Comparison of ENCODE assay signal across 17 cellular contexts in the genomic region with DNA sequence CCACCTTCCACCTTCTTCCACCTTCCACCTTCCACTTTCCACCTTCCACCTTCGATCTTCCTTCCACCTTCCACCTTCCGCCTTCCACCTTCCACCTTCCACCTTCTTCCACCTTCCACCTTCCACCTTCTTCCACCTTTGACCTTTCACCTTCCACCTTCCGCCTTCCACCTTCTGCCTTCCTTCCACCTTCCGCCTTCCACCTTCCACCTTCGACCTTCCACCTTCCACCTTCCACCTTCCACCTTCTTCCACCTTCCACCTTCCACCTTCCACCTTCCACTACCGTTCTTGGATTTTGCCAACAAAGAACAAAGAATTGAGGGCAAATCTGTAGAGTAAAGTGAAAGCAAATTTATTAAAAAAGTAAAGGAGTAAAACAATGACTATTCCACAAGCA. TPM values are rescaled to one million over a fixed set of nuclear protein-coding genes. Genes with fewer than 3 reads are reported as not detected.
DNase-seq lines count a peak whose midpoint lies in the region; ATAC-seq and TF ChIP-seq lines count a peak whose summit lies in the region.
"Had no signal": no experiment of that assay in that cellular context is flagged by ENCODE, and none has a peak within 500 bp of the region (broad histone marks: within the 10 kb centered on the region; RNA-seq: fewer than 3 reads in every experiment).

No MANE protein-coding gene starts in this region.

- H3K4me3 Mint-ChIP-seq in neural crest cell: no peak overlapping the region
- H3K4me3 Mint-ChIP-seq: CD4-positive, alpha-beta T cell had no signal

- intact Hi-C loops in cardiac septum (cut with DNase I): no loop called here
- intact Hi-C loops in left cardiac atrium (cut with DNase I): no loop called here

- DNase-seq in cardiac septum (ENCODE audit: low spot score) (peak; percentile 4), left cardiac atrium (no peak), epithelial cell of prostate (ENCODE audit: low read depth, low spot score) (no peak), neural crest cell (ENCODE audit: low read depth, low spot score) (no peak), NCI-H1105 treated with DMSO at 0.1 percent for 48 hours (lab: John Stamatoyannopoulos, UW) (no peak)
- DNase-seq: AML-193; CD4-positive, alpha-beta T cell; DMS79 treated with DMSO at 0.1 percent for 48 hours; GF-D8; IMR-90 had no signal

- no peak for TF ChIP-seq CTCF in neural crest cell (conservative IDR thresholded peaks at IDR 0.05)

- peaks cover 4% of the 10 kb centered on the region for H3K36me3 Mint-ChIP-seq in neural crest cell (ENCODE audit: low read depth)

- H3K27ac Mint-ChIP-seq in neural crest cell (ENCODE audit: unreplicated experiment): peak overlapping the region; percentile 55
- H3K27ac Mint-ChIP-seq: CD4-positive, alpha-beta T cell had no signal

- no peaks in the 10 kb centered on the region for H3K27me3 Mint-ChIP-seq in neural crest cell (ENCODE audit: low read depth)

- peak overlapping the region; percentile 3 for H3K27ac ChIP-seq in epithelial cell of prostate
- H3K27ac ChIP-seq: 22Rv1, A549, C4-2B, HL-60 had no signal

- no peak for TF ChIP-seq POLR2A in GM18505 (IDR thresholded peaks at IDR 0.05; ENCODE audit: borderline replicate concordance, extremely low read depth, insufficient read depth, insufficient read length)

- peaks cover 10% of the 10 kb centered on the region for H3K9me3 Mint-ChIP-seq in neural crest cell
- H3K9me3 Mint-ChIP-seq: CD4-positive, alpha-beta T cell had no signal

- no peak for ATAC-seq in left cardiac atrium
- ATAC-seq in GM18505 (IDR thresholded peaks at IDR 0.05; ENCODE audit: unreplicated experiment): no peak
- no peak for ATAC-seq in GM18867 (IDR thresholded peaks at IDR 0.05; ENCODE audit: unreplicated experiment)
- ATAC-seq in HG03442 (IDR thresholded peaks at IDR 0.05; ENCODE audit: unreplicated experiment): no peak
- ATAC-seq: A549 had no signal

- H3K4me1 Mint-ChIP-seq in neural crest cell: peaks cover 19% of the 10 kb centered on the region

RNA-seq across cellular contexts. Expression of a gene that starts 53.2 kb away (rescaled TPM):
- 65.3 TPM for total RNA-seq in cardiac septum
- 10 to 100 TPM; 20.9 to 22.1 TPM for total RNA-seq in left cardiac atrium
- total RNA-seq in neural crest cell: 2.6 and 3.1 TPM in 2 replicates
- total RNA-seq: IMR-90 had no signal
